In the genomic region with DNA sequence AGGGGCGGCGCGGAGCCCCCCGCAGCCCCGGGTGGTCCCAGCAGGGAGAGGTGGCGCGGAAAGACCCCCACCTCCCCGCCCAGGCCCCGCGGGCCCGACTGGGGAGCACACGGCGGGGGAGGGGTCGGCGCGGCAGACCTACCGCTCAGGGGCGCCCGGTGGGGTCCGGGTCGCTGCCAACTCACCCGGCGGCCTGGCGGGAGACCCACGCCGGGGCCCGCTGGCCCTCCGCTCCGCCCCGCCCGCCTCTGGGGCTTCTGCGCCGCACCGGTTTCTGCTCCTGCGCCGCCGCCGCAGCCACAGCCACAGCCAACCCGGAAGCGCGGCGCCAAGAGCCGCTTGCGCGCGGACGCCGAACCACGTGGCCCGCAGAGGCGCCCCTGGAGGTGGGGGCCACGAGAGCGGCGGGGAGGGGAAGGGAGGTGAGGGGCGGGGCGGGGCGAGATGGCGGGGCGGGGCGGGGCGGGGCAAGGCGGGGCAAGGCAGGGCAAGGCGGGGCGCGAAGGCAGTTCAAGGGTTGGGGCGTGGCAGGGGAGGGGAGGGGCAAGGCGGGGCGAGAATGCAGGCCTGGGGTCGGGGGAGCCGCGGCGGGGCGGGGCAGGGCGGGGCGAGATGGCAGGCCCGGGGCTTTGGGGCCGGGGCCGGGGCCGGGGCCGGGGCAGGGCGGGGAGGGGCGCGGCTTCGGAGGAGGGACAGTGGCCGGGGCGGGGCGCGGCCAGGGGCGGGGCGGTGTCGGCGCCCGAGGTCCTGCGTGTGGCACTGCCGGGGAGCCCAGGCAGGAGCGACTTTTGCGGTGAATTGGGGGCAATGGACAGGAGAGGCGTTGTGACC, we compare ENCODE assay signal across 1 cellular context.
A peak's percentile ranks its signal among the peaks of the same experiment; 100 is the strongest.
TF ChIP-seq lines count a peak whose summit lies in the region.

ZBTB24 (minus strand) TSS at position 307 of the 831 bp plus-strand sequence. CDS start 1,193 bp downstream, outside the sequence.

TF ChIP-seq in GM12878, 131 proteins besides CTCF, POLR2A, EP300 and RAD21 (continued from another document and continues in another):
- TF ChIP-seq, protein P1, sequence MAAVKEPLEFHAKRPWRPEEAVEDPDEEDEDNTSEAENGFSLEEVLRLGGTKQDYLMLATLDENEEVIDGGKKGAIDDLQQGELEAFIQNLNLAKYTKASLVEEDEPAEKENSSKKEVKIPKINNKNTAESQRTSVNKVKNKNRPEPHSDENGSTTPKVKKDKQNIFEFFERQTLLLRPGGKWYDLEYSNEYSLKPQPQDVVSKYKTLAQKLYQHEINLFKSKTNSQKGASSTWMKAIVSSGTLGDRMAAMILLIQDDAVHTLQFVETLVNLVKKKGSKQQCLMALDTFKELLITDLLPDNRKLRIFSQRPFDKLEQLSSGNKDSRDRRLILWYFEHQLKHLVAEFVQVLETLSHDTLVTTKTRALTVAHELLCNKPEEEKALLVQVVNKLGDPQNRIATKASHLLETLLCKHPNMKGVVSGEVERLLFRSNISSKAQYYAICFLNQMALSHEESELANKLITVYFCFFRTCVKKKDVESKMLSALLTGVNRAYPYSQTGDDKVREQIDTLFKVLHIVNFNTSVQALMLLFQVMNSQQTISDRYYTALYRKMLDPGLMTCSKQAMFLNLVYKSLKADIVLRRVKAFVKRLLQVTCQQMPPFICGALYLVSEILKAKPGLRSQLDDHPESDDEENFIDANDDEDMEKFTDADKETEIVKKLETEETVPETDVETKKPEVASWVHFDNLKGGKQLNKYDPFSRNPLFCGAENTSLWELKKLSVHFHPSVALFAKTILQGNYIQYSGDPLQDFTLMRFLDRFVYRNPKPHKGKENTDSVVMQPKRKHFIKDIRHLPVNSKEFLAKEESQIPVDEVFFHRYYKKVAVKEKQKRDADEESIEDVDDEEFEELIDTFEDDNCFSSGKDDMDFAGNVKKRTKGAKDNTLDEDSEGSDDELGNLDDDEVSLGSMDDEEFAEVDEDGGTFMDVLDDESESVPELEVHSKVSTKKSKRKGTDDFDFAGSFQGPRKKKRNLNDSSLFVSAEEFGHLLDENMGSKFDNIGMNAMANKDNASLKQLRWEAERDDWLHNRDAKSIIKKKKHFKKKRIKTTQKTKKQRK (IDR thresholded peaks at IDR 0.05; ENCODE audit: low read depth, low read length), result no peak
- peak; percentile 91 for TF ChIP-seq LARP7 (IDR thresholded peaks at IDR 0.05)
- TF ChIP-seq EGR1 (IDR thresholded peaks at IDR 0.05; ENCODE audit: borderline replicate concordance in 1 of 2, low read depth in 2 of 2, low read length in 2 of 2), result no peak
- TF ChIP-seq RB1 (IDR thresholded peaks at IDR 0.05; ENCODE audit: borderline replicate concordance), result peak; percentile 43; the same call in 1 of the 2 replicates
- no peak for TF ChIP-seq IRF5 (IDR thresholded peaks at IDR 0.05; ENCODE audit: borderline replicate concordance)
- TF ChIP-seq NFXL1 (IDR thresholded peaks at IDR 0.05; ENCODE audit: borderline replicate concordance), result no peak
- TF ChIP-seq ZSCAN29 (IDR thresholded peaks at IDR 0.05), result peak; percentile 65; the same call in 1 of the 2 replicates
- no peak for TF ChIP-seq ZNF622 (IDR thresholded peaks at IDR 0.05)
- TF ChIP-seq GABPA (IDR thresholded peaks at IDR 0.05; ENCODE audit: low read depth), result no peak
- no peak for TF ChIP-seq JUNB (IDR thresholded peaks at IDR 0.05)
- no peak for TF ChIP-seq ATF2 (IDR thresholded peaks at IDR 0.05; ENCODE audit: low read length)
- no peak for TF ChIP-seq NFYA (IDR thresholded peaks at IDR 0.05; ENCODE audit: borderline replicate concordance, low read depth, low read length)
- no peak for TF ChIP-seq ZZZ3 (IDR thresholded peaks at IDR 0.05; ENCODE audit: control insufficient read depth, insufficient read length, low read depth)
- no peak for TF ChIP-seq ETV6 (conservative IDR thresholded peaks at IDR 0.05 in 1 of 2, IDR thresholded peaks at IDR 0.05 in 1 of 2; ENCODE audit: borderline replicate concordance in 1 of 2, low read depth in 1 of 2)
- no peak for TF ChIP-seq RCOR1 (conservative IDR thresholded peaks at IDR 0.05; ENCODE audit: low read depth, low read length)
- peak; percentile 42 for TF ChIP-seq RELA (IDR thresholded peaks at IDR 0.05; ENCODE audit: borderline replicate concordance, partially characterized antibody)
- no peak for TF ChIP-seq TCF3 (IDR thresholded peaks at IDR 0.05; ENCODE audit: borderline replicate concordance, insufficient read depth, low read depth, low read length)
- TF ChIP-seq, protein P2, sequence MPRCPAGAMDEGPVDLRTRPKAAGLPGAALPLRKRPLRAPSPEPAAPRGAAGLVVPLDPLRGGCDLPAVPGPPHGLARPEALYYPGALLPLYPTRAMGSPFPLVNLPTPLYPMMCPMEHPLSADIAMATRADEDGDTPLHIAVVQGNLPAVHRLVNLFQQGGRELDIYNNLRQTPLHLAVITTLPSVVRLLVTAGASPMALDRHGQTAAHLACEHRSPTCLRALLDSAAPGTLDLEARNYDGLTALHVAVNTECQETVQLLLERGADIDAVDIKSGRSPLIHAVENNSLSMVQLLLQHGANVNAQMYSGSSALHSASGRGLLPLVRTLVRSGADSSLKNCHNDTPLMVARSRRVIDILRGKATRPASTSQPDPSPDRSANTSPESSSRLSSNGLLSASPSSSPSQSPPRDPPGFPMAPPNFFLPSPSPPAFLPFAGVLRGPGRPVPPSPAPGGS (IDR thresholded peaks at IDR 0.05; ENCODE audit: borderline replicate concordance, insufficient read depth, low read depth, low read length, poor library complexity, severe bottlenecking), result no peak
- TF ChIP-seq, protein P3, sequence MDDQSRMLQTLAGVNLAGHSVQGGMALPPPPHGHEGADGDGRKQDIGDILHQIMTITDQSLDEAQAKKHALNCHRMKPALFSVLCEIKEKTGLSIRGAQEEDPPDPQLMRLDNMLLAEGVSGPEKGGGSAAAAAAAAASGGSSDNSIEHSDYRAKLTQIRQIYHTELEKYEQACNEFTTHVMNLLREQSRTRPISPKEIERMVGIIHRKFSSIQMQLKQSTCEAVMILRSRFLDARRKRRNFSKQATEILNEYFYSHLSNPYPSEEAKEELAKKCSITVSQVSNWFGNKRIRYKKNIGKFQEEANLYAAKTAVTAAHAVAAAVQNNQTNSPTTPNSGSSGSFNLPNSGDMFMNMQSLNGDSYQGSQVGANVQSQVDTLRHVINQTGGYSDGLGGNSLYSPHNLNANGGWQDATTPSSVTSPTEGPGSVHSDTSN (IDR thresholded peaks at IDR 0.05; ENCODE audit: insufficient replicate concordance, low read depth, low read length), result no peak
- no peak for TF ChIP-seq KAT2A (conservative IDR thresholded peaks at IDR 0.05; ENCODE audit: control insufficient read depth, low read depth, low read length)
- TF ChIP-seq STAT3 (IDR thresholded peaks at IDR 0.05; ENCODE audit: low read depth, low read length), result no peak
- TF ChIP-seq SIX5 (IDR thresholded peaks at IDR 0.05; ENCODE audit: low read depth, low read length, severe bottlenecking), result no peak
- no peak for TF ChIP-seq TCF12 (IDR thresholded peaks at IDR 0.05; ENCODE audit: low read depth, low read length)
- TF ChIP-seq CBX3 (IDR thresholded peaks at IDR 0.05; ENCODE audit: borderline replicate concordance, low read depth), result no peak
- TF ChIP-seq NR2F1 (conservative IDR thresholded peaks at IDR 0.05), result peak; percentile 53; the same call in 1 of the 2 replicates
- no peak for TF ChIP-seq MEF2A (IDR thresholded peaks at IDR 0.05; ENCODE audit: insufficient read depth, low read depth, low read length)
- TF ChIP-seq SUPT20H (IDR thresholded peaks at IDR 0.05; ENCODE audit: borderline replicate concordance, control insufficient read depth, low read depth, low read length), result no peak
- TF ChIP-seq SRF (IDR thresholded peaks at IDR 0.05; ENCODE audit: low read depth in 2 of 2, low read length in 2 of 2), result no peak
- TF ChIP-seq CHD4 (IDR thresholded peaks at IDR 0.05), result no peak
- no peak; the same call in 1 of the 2 replicates for TF ChIP-seq CHD2 (IDR thresholded peaks at IDR 0.05; ENCODE audit: borderline replicate concordance, low read depth, low read length)
- no peak for TF ChIP-seq JUND (IDR thresholded peaks at IDR 0.05; ENCODE audit: low read depth, low read length)
- no peak for TF ChIP-seq KDM1A (IDR thresholded peaks at IDR 0.05; ENCODE audit: borderline replicate concordance)
- TF ChIP-seq BRCA1 (IDR thresholded peaks at IDR 0.05; ENCODE audit: low read depth, low read length), result no peak
- TF ChIP-seq RBBP5 (conservative IDR thresholded peaks at IDR 0.05), result no peak
- TF ChIP-seq E2F4 (IDR thresholded peaks at IDR 0.05; ENCODE audit: low read depth, low read length), result no peak
- 0 out of 2 replicates have a peak, but pooled peaks have one; percentile 30 for TF ChIP-seq ZNF217 (IDR thresholded peaks at IDR 0.05)
- no peak for TF ChIP-seq RAD51 (IDR thresholded peaks at IDR 0.05)
- no peak for TF ChIP-seq BMI1 (IDR thresholded peaks at IDR 0.05; ENCODE audit: borderline replicate concordance)
- TF ChIP-seq HDGF (IDR thresholded peaks at IDR 0.05), result no peak
- peak; percentile 80 for TF ChIP-seq DPF2 (IDR thresholded peaks at IDR 0.05)
- TF ChIP-seq PKNOX1 (IDR thresholded peaks at IDR 0.05), result no peak
- peak; percentile 21 for TF ChIP-seq SP1 (IDR thresholded peaks at IDR 0.05; ENCODE audit: low read depth, low read length)
- no peak for TF ChIP-seq ZNF24 (IDR thresholded peaks at IDR 0.05)
- peak; percentile 84; the same call in 1 of the 2 replicates for TF ChIP-seq ZNF207 (IDR thresholded peaks at IDR 0.05; ENCODE audit: borderline replicate concordance)
- TF ChIP-seq, protein P4, sequence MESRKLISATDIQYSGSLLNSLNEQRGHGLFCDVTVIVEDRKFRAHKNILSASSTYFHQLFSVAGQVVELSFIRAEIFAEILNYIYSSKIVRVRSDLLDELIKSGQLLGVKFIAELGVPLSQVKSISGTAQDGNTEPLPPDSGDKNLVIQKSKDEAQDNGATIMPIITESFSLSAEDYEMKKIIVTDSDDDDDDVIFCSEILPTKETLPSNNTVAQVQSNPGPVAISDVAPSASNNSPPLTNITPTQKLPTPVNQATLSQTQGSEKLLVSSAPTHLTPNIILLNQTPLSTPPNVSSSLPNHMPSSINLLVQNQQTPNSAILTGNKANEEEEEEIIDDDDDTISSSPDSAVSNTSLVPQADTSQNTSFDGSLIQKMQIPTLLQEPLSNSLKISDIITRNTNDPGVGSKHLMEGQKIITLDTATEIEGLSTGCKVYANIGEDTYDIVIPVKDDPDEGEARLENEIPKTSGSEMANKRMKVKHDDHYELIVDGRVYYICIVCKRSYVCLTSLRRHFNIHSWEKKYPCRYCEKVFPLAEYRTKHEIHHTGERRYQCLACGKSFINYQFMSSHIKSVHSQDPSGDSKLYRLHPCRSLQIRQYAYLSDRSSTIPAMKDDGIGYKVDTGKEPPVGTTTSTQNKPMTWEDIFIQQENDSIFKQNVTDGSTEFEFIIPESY (IDR thresholded peaks at IDR 0.05), result no peak
- TF ChIP-seq RFX5 (IDR thresholded peaks at IDR 0.05; ENCODE audit: low read depth, low read length), result no peak
- peak; percentile 70 for TF ChIP-seq KLF5 (IDR thresholded peaks at IDR 0.05; ENCODE audit: partially characterized antibody)
- TF ChIP-seq RUNX3 (IDR thresholded peaks at IDR 0.05; ENCODE audit: low read length), result peak; percentile 16; the same call in 1 of the 2 replicates
- no peak for TF ChIP-seq CREB1 (IDR thresholded peaks at IDR 0.05; ENCODE audit: low read depth)
- TF ChIP-seq MTA2 (IDR thresholded peaks at IDR 0.05; ENCODE audit: low read depth), result no peak
- TF ChIP-seq IKZF1 (conservative IDR thresholded peaks at IDR 0.05), result peak; percentile 81
- TF ChIP-seq STAT1 (conservative IDR thresholded peaks at IDR 0.05), result 0 out of 2 replicates have a peak, but pooled peaks have one; percentile 49
- TF ChIP-seq TAF1 (IDR thresholded peaks at IDR 0.05; ENCODE audit: borderline replicate concordance, low read depth, low read length), result peak; percentile 67; the same call in 1 of the 2 replicates
- TF ChIP-seq CBX5 (IDR thresholded peaks at IDR 0.05; ENCODE audit: low read depth), result no peak
- no peak for TF ChIP-seq EED (IDR thresholded peaks at IDR 0.05; ENCODE audit: low read depth)
